9 cellular contexts compared by ENCODE assay signal in genomic region chr21:42381347-42381984, GRCh38. TPM values are rescaled to one million over a fixed set of nuclear protein-coding genes. Genes with fewer than 3 reads are reported as not detected.
A peak's percentile ranks its signal among the peaks of the same experiment; 100 is the strongest.
DNase-seq lines count a peak whose midpoint lies in the region; ATAC-seq and TF ChIP-seq lines count a peak whose summit lies in the region.
"Had no signal": no experiment of that assay in that cellular context is flagged by ENCODE, and none has a peak within 500 bp of the region (broad histone marks: within the 10 kb centered on the region; RNA-seq: fewer than 3 reads in every experiment).

No MANE protein-coding gene starts in this region.

- no peak overlapping the region for H3K4me3 Mint-ChIP-seq in stimulated activated naive CD8-positive, alpha-beta T cell treated with anti-CD3 and anti-CD28 coated beads, Interleukin-15, amount 100 ng/mL, for 72 hours
- H3K4me3 Mint-ChIP-seq: activated naive CD4-positive, alpha-beta T cell treated with anti-CD3 and anti-CD28 coated beads, Interleukin-2, amount 50 U/mL, for 24 hours had no signal

- peak; percentile 69 for TF ChIP-seq CTCF in foreskin keratinocyte (conservative IDR thresholded peaks at IDR 0.05)

- DNase-seq in activated gamma-delta T cell treated with Interleukin-2 at 50 U/mL for 16 hours (peak; percentile 44), activated gamma-delta T cell (lab: John Stamatoyannopoulos, UW) (no peak), NCI-H1694 treated with DMSO at 0.1 percent for 48 hours (lab: John Stamatoyannopoulos, UW) (peak; percentile 66), foreskin keratinocyte (peak in 1 of 2 donors; percentile 7)
- peak; percentile 12 to 28 for DNase-seq in activated CD4-positive, alpha-beta T cell treated with anti-CD3 and anti-CD28 coated beads, Interleukin-2, amount 50 U/mL, for 4 hours
- DNase-seq in stimulated activated naive CD8-positive, alpha-beta T cell treated with anti-CD3 and anti-CD28 coated beads, Interleukin-15, amount 100 ng/mL, for 72 hours: peak in 1 of 2 donors; percentile 46

- H3K27ac Mint-ChIP-seq in stimulated activated naive CD8-positive, alpha-beta T cell treated with anti-CD3 and anti-CD28 coated beads, Interleukin-15, amount 100 ng/mL, for 72 hours: peak overlapping the region in 1 of 2 donors; percentile 42

- H3K9me3 Mint-ChIP-seq in stimulated activated naive CD8-positive, alpha-beta T cell treated with anti-CD3 and anti-CD28 coated beads, Interleukin-15, amount 100 ng/mL, for 72 hours: peaks cover 14 to 16% of the 10 kb centered on the region in 2 donors
- H3K9me3 Mint-ChIP-seq: activated naive CD4-positive, alpha-beta T cell treated with anti-CD3 and anti-CD28 coated beads, Interleukin-2, amount 50 U/mL, for 24 hours had no signal

- ATAC-seq in foreskin keratinocyte: no peak
- peak; percentile 85 for ATAC-seq in stimulated activated naive CD8-positive, alpha-beta T cell treated with anti-CD3 and anti-CD28 coated beads, Interleukin-15, amount 100 ng/mL, for 72 hours
- no peak for ATAC-seq in HG03025 (IDR thresholded peaks at IDR 0.05; ENCODE audit: low FRiP score, unreplicated experiment)
- ATAC-seq in HG02981 (IDR thresholded peaks at IDR 0.05; ENCODE audit: unreplicated experiment): no peak

- H3K27me3 Mint-ChIP-seq in stimulated activated naive CD8-positive, alpha-beta T cell treated with anti-CD3 and anti-CD28 coated beads, Interleukin-15, amount 100 ng/mL, for 72 hours: no peaks in the 10 kb centered on the region
- H3K27me3 Mint-ChIP-seq: activated naive CD4-positive, alpha-beta T cell treated with anti-CD3 and anti-CD28 coated beads, Interleukin-2, amount 50 U/mL, for 24 hours had no signal

- no peaks in the 10 kb centered on the region for H3K4me1 ChIP-seq in foreskin keratinocyte

- H3K27ac ChIP-seq in foreskin keratinocyte: no peak overlapping the region

- H3K4me1 Mint-ChIP-seq in stimulated activated naive CD8-positive, alpha-beta T cell treated with anti-CD3 and anti-CD28 coated beads, Interleukin-15, amount 100 ng/mL, for 72 hours: peaks cover 26% of the 10 kb centered on the region

- H3K27me3 ChIP-seq in foreskin keratinocyte: peaks cover 2% of the 10 kb centered on the region

RNA-seq across cellular contexts. Expression of gene TMPRSS3, which starts 14.4 kb away (rescaled TPM):
- not detected in 2 replicates for total RNA-seq in foreskin keratinocyte
- not detected in 2 replicates for polyA plus RNA-seq in foreskin keratinocyte

RNA-seq across cellular contexts. Expression of gene TFF1, which starts 15.1 kb away (rescaled TPM):
- total RNA-seq in foreskin keratinocyte: not detected in 2 replicates
- polyA plus RNA-seq in foreskin keratinocyte: not detected in 2 replicates

RNA-seq across cellular contexts. Expression of gene UBASH3A, which starts 22.2 kb away (rescaled TPM):
- not detected in 2 replicates for total RNA-seq in foreskin keratinocyte
- polyA plus RNA-seq in foreskin keratinocyte: not detected in 2 replicates

RNA-seq across cellular contexts. Expression of gene TFF2, which starts 30.7 kb away (rescaled TPM):
- total RNA-seq in foreskin keratinocyte: not detected in 2 replicates
- not detected in 2 replicates for polyA plus RNA-seq in foreskin keratinocyte
